Comparison of ENCODE assay signal across 9 cellular contexts in genomic region chr6:40815731-40816130, GRCh38.
"Had no signal": no experiment of that assay in that cellular context is flagged by ENCODE, and none has a peak within 500 bp of the region (broad histone marks: within the 10 kb centered on the region; RNA-seq: fewer than 3 reads in every experiment).

No MANE protein-coding gene starts in this region.

- H3K9me3 ChIP-seq: HAP-1 had no signal

- H3K27ac ChIP-seq: GM23248, HL-60 had no signal

- H3K9me3 Mint-ChIP-seq: HFFc6 had no signal

- ATAC-seq: HCT116, HepG2 had no signal

- H3K27ac Mint-ChIP-seq: HFFc6, IgD-negative memory B cell had no signal

- DNase-seq: GM23248, GOT3, H7, HFFc6 had no signal

- H3K4me3 ChIP-seq: GM23248, HAP-1 had no signal

- H3K4me1 Mint-ChIP-seq: IgD-negative memory B cell had no signal

- H3K4me1 ChIP-seq: HAP-1 had no signal

- H3K4me3 Mint-ChIP-seq: HFFc6, IgD-negative memory B cell had no signal

- H3K36me3 ChIP-seq: HAP-1 had no signal

- H3K9ac ChIP-seq: GM23248 had no signal
